17 cellular contexts compared by ENCODE assay signal in the genomic region with DNA sequence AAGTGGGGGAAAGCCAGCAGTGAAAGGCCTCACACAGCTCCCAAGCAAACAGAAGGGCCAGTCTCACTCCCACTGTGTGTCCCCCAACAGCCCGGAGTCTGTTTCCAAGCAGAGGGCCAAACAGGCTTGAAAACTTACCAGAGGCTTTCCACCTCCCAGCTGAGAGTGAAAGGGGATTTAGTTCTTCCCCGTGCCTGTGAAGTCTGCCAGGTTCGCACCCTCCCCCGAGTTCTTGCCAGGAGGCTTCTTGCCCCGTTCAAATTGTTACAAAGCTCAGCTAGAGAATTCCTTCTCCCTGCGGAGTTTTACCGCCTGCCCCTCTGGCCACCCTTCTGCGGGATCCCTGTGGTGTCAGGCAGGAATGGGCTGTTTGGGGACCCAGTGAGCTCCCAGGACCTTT.
DNase-seq lines count a peak whose midpoint lies in the region; ATAC-seq, FAIRE-seq and TF ChIP-seq lines count a peak whose summit lies in the region.
"Had no signal": no experiment of that assay in that cellular context is flagged by ENCODE, and none has a peak within 500 bp of the region (broad histone marks: within the 10 kb centered on the region; RNA-seq: fewer than 3 reads in every experiment).

No MANE protein-coding gene starts in this region.

- H3K18ac ChIP-seq in H1 (ENCODE audit: extremely low read depth, low read length), result 0 out of 2 replicates have a peak overlapping the region, but pooled peaks have one; percentile 48

- H4K8ac ChIP-seq in H1 (ENCODE audit: extremely low read depth, insufficient read depth, low read length), result peak overlapping the region; percentile 14

- H3K9me3 Mint-ChIP-seq in progenitor cell of endocrine pancreas (ENCODE audit: low read depth), result peaks cover 47% of the 10 kb centered on the region
- H3K9me3 Mint-ChIP-seq in activated naive CD4-positive, alpha-beta T cell treated with anti-CD3 and anti-CD28 coated beads, Interleukin-2, amount 50 U/mL, for 72 hours, result peaks cover 29 to 35% of the 10 kb centered on the region in 2 donors

- H2BK12ac ChIP-seq in H1 (ENCODE audit: low read depth, low read length), result 0 out of 2 replicates have a peak overlapping the region, but pooled peaks have one; percentile 50

- H4K91ac ChIP-seq in H1 (replicated peaks; ENCODE audit: insufficient read length, low read length), result no peak overlapping the region

- no peak for TF ChIP-seq CTCF in H1 (IDR thresholded peaks at IDR 0.05; ENCODE audit: control extremely low read depth in 1 of 3, insufficient read depth in 1 of 3, low read depth in 1 of 3, low read length in 3 of 3)
- no peak for TF ChIP-seq CTCF in progenitor cell of endocrine pancreas (IDR thresholded peaks at IDR 0.05; ENCODE audit: unreplicated experiment)

- H3K23me2 ChIP-seq in H1 (ENCODE audit: low read depth, low read length), result no peaks in the 10 kb centered on the region

- H3K4ac ChIP-seq in H1 (replicated peaks; ENCODE audit: insufficient read length, low read depth, low read length), result no peak overlapping the region

- peak overlapping the region; percentile 89 for H2AFZ ChIP-seq in H1 (ENCODE audit: low read length)

- H3K36me3 Mint-ChIP-seq in progenitor cell of endocrine pancreas (ENCODE audit: insufficient read depth), result peaks cover 14% of the 10 kb centered on the region
- peaks cover 17 to 35% of the 10 kb centered on the region in 2 donors for H3K36me3 Mint-ChIP-seq in activated naive CD4-positive, alpha-beta T cell treated with anti-CD3 and anti-CD28 coated beads, Interleukin-2, amount 50 U/mL, for 72 hours

- no peak overlapping the region for H3K14ac ChIP-seq in H1 (ENCODE audit: insufficient read length)

- H4K20me1 ChIP-seq in H1 (replicated peaks in 1 of 2; ENCODE audit: control insufficient read depth in 1 of 2, insufficient read depth in 2 of 2, low read length in 2 of 2), result no peaks in the 10 kb centered on the region
- H4K20me1 ChIP-seq: BLaER1 had no signal

- peak overlapping the region; percentile 8 to 16; a peak in 1 of 4 replicates for H3K4me2 ChIP-seq in H1 (ENCODE audit: insufficient read depth in 1 of 2, low read depth in 2 of 2, low read length in 2 of 2)
- H3K4me2 ChIP-seq: BLaER1 had no signal

- FAIRE-seq in H1 (lab: Jason Lieb, UNC), result no peak
- FAIRE-seq: GM12892 had no signal

- H3K79me2 ChIP-seq in H1 (ENCODE audit: control insufficient read depth in 1 of 2, insufficient read depth in 2 of 2, low read length in 2 of 2), result no peaks in the 10 kb centered on the region

- no peak overlapping the region for H3K23ac ChIP-seq in H1 (ENCODE audit: insufficient read length)

- DNase-seq in NCI-H82 (lab: John Stamatoyannopoulos, UW) (peak; percentile 51), NCI-H82 treated with DMSO at 0.1 percent for 48 hours (lab: John Stamatoyannopoulos, UW; ENCODE audit: unreplicated experiment) (no peak), H1 (ENCODE audit: low read depth in 1 of 2, low spot score in 2 of 2) (peak in 1 of 2 experiments; percentile 46), progenitor cell of endocrine pancreas (ENCODE audit: low spot score, unreplicated experiment) (no peak), NOMO-1 (lab: John Stamatoyannopoulos, UW; ENCODE audit: unreplicated experiment in 2 of 2) (no peak)
- no peak for DNase-seq in activated naive CD4-positive, alpha-beta T cell treated with anti-CD3 and anti-CD28 coated beads, Interleukin-2, amount 50 U/mL, for 72 hours (ENCODE audit: low spot score in 2 of 2)
- DNase-seq: AML-193; Caco-2; CD8-positive, alpha-beta memory T cell; DND-41; GDM1; H7 had no signal

- peaks cover 0 to 19% (median 4%) of the 10 kb centered on the region in 4 experiments; a peak in 3 of 7 replicates for H3K4me1 ChIP-seq in H1 (replicated peaks in 1 of 4; ENCODE audit: control insufficient read depth in 3 of 4, insufficient read depth in 4 of 4, low read length in 3 of 4)
- H3K4me1 ChIP-seq in iPS-20b (ENCODE audit: insufficient read depth, low read length), result peaks cover 15% of the 10 kb centered on the region

- TF ChIP-seq EP300 in H1 (IDR thresholded peaks at IDR 0.05; ENCODE audit: borderline replicate concordance in 1 of 2, low read depth in 2 of 2, low read length in 2 of 2), result no peak

- peak overlapping the region; percentile 93 for H3K27ac Mint-ChIP-seq in progenitor cell of endocrine pancreas
- H3K27ac Mint-ChIP-seq in activated naive CD4-positive, alpha-beta T cell treated with anti-CD3 and anti-CD28 coated beads, Interleukin-2, amount 50 U/mL, for 72 hours, result no peak overlapping the region
- H3K27ac Mint-ChIP-seq: CD8-positive, alpha-beta memory T cell had no signal

- no peak overlapping the region for H3K4me3 Mint-ChIP-seq in progenitor cell of endocrine pancreas (ENCODE audit: low read depth)
- H3K4me3 Mint-ChIP-seq: CD8-positive, alpha-beta memory T cell had no signal

- H3K9ac ChIP-seq in H1 (replicated peaks in 1 of 4; ENCODE audit: extremely low read depth in 1 of 4, low read depth in 3 of 4, low read length in 3 of 4), result no peak overlapping the region
- H3K9ac ChIP-seq in iPS-20b (ENCODE audit: low read depth, low read length), result no peak overlapping the region; the same call in 1 of the 2 replicates
- H3K9ac ChIP-seq: BLaER1 had no signal

- POLR2A ChIA-PET in H1 (lab: Charles Lee; ENCODE audit: partially characterized antibody), result interaction anchor here (0.9 kb wide), 1 partner anchor 175 kb away, joined by 3 read pairs; no protein-coding TSS in a partner anchor

- H3K27me3 ChIP-seq in H1 (replicated peaks in 1 of 4; ENCODE audit: control insufficient read depth in 3 of 4, extremely low read depth in 1 of 4, insufficient read depth in 3 of 4, low read length in 3 of 4) (no peaks in the 10 kb centered on the region), iPS-20b (ENCODE audit: insufficient read depth, low read length) (no peaks in the 10 kb centered on the region)
- H3K27me3 ChIP-seq: BLaER1 had no signal

- H3K27me3 Mint-ChIP-seq in progenitor cell of endocrine pancreas, result no peaks in the 10 kb centered on the region

- H2BK15ac ChIP-seq in H1 (ENCODE audit: low read length), result no peak overlapping the region

- no peak overlapping the region for H3K56ac ChIP-seq in H1 (replicated peaks; ENCODE audit: insufficient read length, low read depth, low read length)

- H2BK120ac ChIP-seq in H1 (replicated peaks; ENCODE audit: low read depth, low read length), result no peak overlapping the region

- H3K4me1 Mint-ChIP-seq in progenitor cell of endocrine pancreas (ENCODE audit: low read depth), result peaks cover 29% of the 10 kb centered on the region
- H3K4me1 Mint-ChIP-seq: CD8-positive, alpha-beta memory T cell had no signal

- H3K9me3 ChIP-seq in H1 (ENCODE audit: insufficient read depth in 2 of 2, low read depth in 1 of 2, low read length in 1 of 2), result 0 out of 4 replicates have a peak, but pooled peaks cover 0 to 2% of the 10 kb centered on the region in 2 experiments
- H3K9me3 ChIP-seq in iPS-20b (ENCODE audit: insufficient read depth, low read depth, low read length), result peaks cover 11% of the 10 kb centered on the region

- WGBS in H1 (ENCODE audit: extremely low coverage in 1 of 2, insufficient coverage in 1 of 2, insufficient read length in 1 of 2, insufficient replicate concordance in 2 of 2, low coverage in 1 of 2, low lambda C conversion rate in 2 of 2, missing lambda C conversion rate in 1 of 2), 2 experiments, result 66% methylated on average over 8 of the region's 8 CpGs; no CpG with 5 or more reads in 1 of the 2 experiments

- CTCF ChIA-PET in H1 (lab: Charles Lee; ENCODE audit: partially characterized antibody), result interaction anchor here (0.7 to 1.4 kb wide), 5 partner anchors 12 to 200 kb away, joined by 3 to 4 read pairs (median 3); no protein-coding TSS in a partner anchor

- H2AK5ac ChIP-seq in H1 (ENCODE audit: low read depth, low read length), result no peak overlapping the region

- no peak overlapping the region for H2BK5ac ChIP-seq in H1 (ENCODE audit: low read depth, low read length)

- TF ChIP-seq RAD21 in H1 (IDR thresholded peaks at IDR 0.05 in 1 of 2, conservative IDR thresholded peaks at IDR 0.05 in 1 of 2; ENCODE audit: low read depth in 2 of 2, low read length in 2 of 2), result no peak

- H2BK20ac ChIP-seq in H1 (ENCODE audit: low read length), result no peak overlapping the region

- no peak for TF ChIP-seq POLR2A in H1 (IDR thresholded peaks at IDR 0.05; ENCODE audit: control extremely low read depth in 1 of 2, low read depth in 2 of 2, low read length in 2 of 2)

- no peak for ATAC-seq in GM18498 (IDR thresholded peaks at IDR 0.05; ENCODE audit: unreplicated experiment)
- ATAC-seq in activated naive CD4-positive, alpha-beta T cell treated with anti-CD3 and anti-CD28 coated beads, Interleukin-2, amount 50 U/mL, for 72 hours, result no peak

- H3K79me1 ChIP-seq in H1 (ENCODE audit: low read depth, low read length), result no peaks in the 10 kb centered on the region

- H3K36me3 ChIP-seq in H1 (ENCODE audit: control insufficient read depth in 2 of 4, insufficient read depth in 4 of 4, low read length in 3 of 4) (no peaks in the 10 kb centered on the region), iPS-20b (ENCODE audit: insufficient read depth, low read depth, low read length) (no peaks in the 10 kb centered on the region)
- H3K36me3 ChIP-seq: BLaER1 had no signal

- H3K4me3 ChIP-seq in H1 (ENCODE audit: extremely low read depth in 1 of 4, insufficient read depth in 2 of 4, low read depth in 3 of 4, low read length in 4 of 4) (no peak overlapping the region), iPS-20b (ENCODE audit: low read length) (peak overlapping the region; percentile 34; the same call in 1 of the 2 replicates)
- H3K4me3 ChIP-seq: BLaER1 had no signal

- H3K27ac ChIP-seq in H1 (ENCODE audit: low read depth, low read length) (no peak overlapping the region), iPS-20b (ENCODE audit: low read length) (no peak overlapping the region)
- H3K27ac ChIP-seq: 22Rv1, BLaER1 had no signal

- H4K5ac ChIP-seq in H1 (ENCODE audit: insufficient read length, low read depth, low read length), result no peak overlapping the region

TF ChIP-seq in H1, 55 proteins besides CTCF, POLR2A, EP300 and RAD21:
- no peak for TF ChIP-seq RXRA (IDR thresholded peaks at IDR 0.05; ENCODE audit: insufficient read depth, low read depth, low read length)
- no peak for TF ChIP-seq HDAC6 (IDR thresholded peaks at IDR 0.05; ENCODE audit: low read depth, low read length)
- no peak for TF ChIP-seq EZH2 (IDR thresholded peaks at IDR 0.05; ENCODE audit: low read depth, low read length, severe bottlenecking)
- no peak for TF ChIP-seq BCL11A (IDR thresholded peaks at IDR 0.05; ENCODE audit: low read depth in 2 of 2, low read length in 2 of 2)
- no peak for TF ChIP-seq JUND (IDR thresholded peaks at IDR 0.05; ENCODE audit: low read length)
- TF ChIP-seq TAF1 (IDR thresholded peaks at IDR 0.05; ENCODE audit: low read depth, low read length), result no peak
- TF ChIP-seq RBBP5 (IDR thresholded peaks at IDR 0.05; ENCODE audit: borderline replicate concordance, low read depth, low read length), result no peak
